Comparison of ENCODE assay signal across 20 cellular contexts in genomic region chr7:121447191-121447920, GRCh38. TPM values are rescaled to one million over a fixed set of nuclear protein-coding genes. Genes with fewer than 3 reads are reported as not detected.
DNase-seq lines count a peak whose midpoint lies in the region; ATAC-seq, FAIRE-seq and TF ChIP-seq lines count a peak whose summit lies in the region.
"Had no signal": no experiment of that assay in that cellular context is flagged by ENCODE, and none has a peak within 500 bp of the region (broad histone marks: within the 10 kb centered on the region; RNA-seq: fewer than 3 reads in every experiment).

No MANE protein-coding gene starts in this region.

- H3K9me3 ChIP-seq in spleen (no peaks in the 10 kb centered on the region), Peyer's patch (no peaks in the 10 kb centered on the region)

- no peak overlapping the region for H3K4me3 Mint-ChIP-seq in endothelial cell (ENCODE audit: unreplicated experiment)
- H3K4me3 Mint-ChIP-seq: activated CD8-positive, alpha-beta memory T cell treated with anti-CD3 and anti-CD28 coated beads, Interleukin-2, amount 10 ng/mL, durations not matched to agents 7 days and 5 days; GM23338; stimulated activated naive CD8-positive, alpha-beta T cell treated with anti-CD3 and anti-CD28 coated beads, Interleukin-15, amount 100 ng/mL, for 72 hours had no signal

- DNase-seq in GM12891 (ENCODE audit: insufficient read length, low spot score), result no peak
- DNase-seq in endothelial cell (ENCODE audit: low spot score), result no peak
- peak; percentile 79 to 87 for DNase-seq in lower leg skin (ENCODE audit: low spot score in 2 of 2)
- DNase-seq in spleen, result no peak
- no peak for DNase-seq in Peyer's patch
- no peak for DNase-seq in epidermal melanocyte (ENCODE audit: insufficient read length, low spot score)
- DNase-seq in substantia nigra (lab: John Stamatoyannopoulos, UW), result no peak
- DNase-seq: activated CD4-positive, CD25-positive, alpha-beta regulatory T cell; activated CD8-positive, alpha-beta memory T cell treated with anti-CD3 and anti-CD28 coated beads, Interleukin-2, amount 10 ng/mL, durations not matched to agents 7 days and 5 days; activated gamma-delta T cell; GDM1; NCI-H1105 treated with DMSO at 0.1 percent for 48 hours; NK-92 treated with Interleukin-12 subunit alpha and Interleukin-12 subunit beta, amount 100 ng/mL, for 24 hours; stimulated activated naive CD8-positive, alpha-beta T cell treated with anti-CD3 and anti-CD28 coated beads, Interleukin-15, amount 100 ng/mL, for 72 hours; T-helper 2 cell had no signal

- no peaks in the 10 kb centered on the region for H3K27me3 Mint-ChIP-seq in endothelial cell (ENCODE audit: unreplicated experiment)
- H3K27me3 Mint-ChIP-seq: activated CD8-positive, alpha-beta memory T cell treated with anti-CD3 and anti-CD28 coated beads, Interleukin-2, amount 10 ng/mL, durations not matched to agents 7 days and 5 days; progenitor cell of endocrine pancreas; stimulated activated naive CD8-positive, alpha-beta T cell treated with anti-CD3 and anti-CD28 coated beads, Interleukin-15, amount 100 ng/mL, for 72 hours had no signal

- no peaks in the 10 kb centered on the region for H3K36me3 ChIP-seq in spleen
- H3K36me3 ChIP-seq in Peyer's patch, result no peaks in the 10 kb centered on the region

- no peak for FAIRE-seq in GM12891 (lab: Jason Lieb, UNC)
- FAIRE-seq: astrocyte had no signal

- no peaks in the 10 kb centered on the region for H3K36me3 Mint-ChIP-seq in endothelial cell (ENCODE audit: low read depth, unreplicated experiment)

- H3K4me1 ChIP-seq in spleen, result peaks cover 0 to 6% (median 4%) of the 10 kb centered on the region in 6 donors
- no peaks in the 10 kb centered on the region for H3K4me1 ChIP-seq in Peyer's patch

- 15 to 28% methylated on average over 2 of the region's 2 CpGs for WGBS in lower leg skin, 2 donors
- WGBS in spleen, 5 donors, result 60 to 78% (median 72%) methylated on average over 2 of the region's 2 CpGs

- no peak for TF ChIP-seq POLR2A in GM12891 (IDR thresholded peaks at IDR 0.05; ENCODE audit: low read depth, low read length)
- TF ChIP-seq POLR2A in lower leg skin (IDR thresholded peaks at IDR 0.05), result no peak
- TF ChIP-seq POLR2A in spleen (IDR thresholded peaks at IDR 0.05), result no peak
- TF ChIP-seq POLR2A in Peyer's patch (IDR thresholded peaks at IDR 0.05), result no peak

- intact Hi-C loops in lower leg skin (cut with DNase I; ENCODE audit: low total_unique reads) (no loop called here), spleen (cut with DNase I; ENCODE audit: low total_unique reads) (no loop called here)

- no peak for TF ChIP-seq CTCF in endothelial cell (IDR thresholded peaks at IDR 0.05; ENCODE audit: unreplicated experiment)
- TF ChIP-seq CTCF in lower leg skin (IDR thresholded peaks at IDR 0.05), result no peak
- TF ChIP-seq CTCF in spleen (IDR thresholded peaks at IDR 0.05 in 8 of 11, conservative IDR thresholded peaks at IDR 0.05 in 3 of 11), result no peak
- no peak for TF ChIP-seq CTCF in Peyer's patch (IDR thresholded peaks at IDR 0.05)

- H3K4me1 Mint-ChIP-seq in endothelial cell (ENCODE audit: unreplicated experiment), result peaks cover 16% of the 10 kb centered on the region
- H3K4me1 Mint-ChIP-seq: GM23338; stimulated activated naive CD8-positive, alpha-beta T cell treated with anti-CD3 and anti-CD28 coated beads, Interleukin-15, amount 100 ng/mL, for 72 hours had no signal

- H3K9me3 Mint-ChIP-seq in endothelial cell (ENCODE audit: unreplicated experiment), result no peaks in the 10 kb centered on the region
- H3K9me3 Mint-ChIP-seq: GM23338; stimulated activated naive CD8-positive, alpha-beta T cell treated with anti-CD3 and anti-CD28 coated beads, Interleukin-15, amount 100 ng/mL, for 72 hours had no signal

- peak overlapping the region; percentile 93 for H3K27ac Mint-ChIP-seq in endothelial cell (ENCODE audit: unreplicated experiment)
- H3K27ac Mint-ChIP-seq: activated CD8-positive, alpha-beta memory T cell treated with anti-CD3 and anti-CD28 coated beads, Interleukin-2, amount 10 ng/mL, durations not matched to agents 7 days and 5 days; progenitor cell of endocrine pancreas had no signal

- ATAC-seq in HG03139 (IDR thresholded peaks at IDR 0.05; ENCODE audit: unreplicated experiment), result no peak
- ATAC-seq: activated CD8-positive, alpha-beta memory T cell treated with anti-CD3 and anti-CD28 coated beads, Interleukin-2, amount 10 ng/mL, durations not matched to agents 7 days and 5 days; GM23338; stimulated activated naive CD8-positive, alpha-beta T cell treated with anti-CD3 and anti-CD28 coated beads, Interleukin-15, amount 100 ng/mL, for 72 hours had no signal

- H3K27me3 ChIP-seq in spleen (replicated peaks in 1 of 7), result no peaks in the 10 kb centered on the region
- H3K27me3 ChIP-seq in Peyer's patch, result no peaks in the 10 kb centered on the region

- H3K4me3 ChIP-seq in lower leg skin (ENCODE audit: low read depth, poor library complexity, severe bottlenecking), result no peak overlapping the region
- no peak overlapping the region for H3K4me3 ChIP-seq in spleen
- no peak overlapping the region for H3K4me3 ChIP-seq in Peyer's patch
- H3K4me3 ChIP-seq: coronary artery, GM23338 had no signal

- H3K27ac ChIP-seq in spleen (peak overlapping the region in 6 of 8 donors; percentile 1 to 49 (median 21)), Peyer's patch (peak overlapping the region in 1 of 4 donors; percentile 35), substantia nigra (ENCODE audit: low read depth, low read length, poor library complexity, severe bottlenecking) (no peak overlapping the region)

TF ChIP-seq in GM12891, 5 proteins besides CTCF, POLR2A, EP300 and RAD21:
- TF ChIP-seq SPI1 (IDR thresholded peaks at IDR 0.05; ENCODE audit: low read depth, low read length) (0 out of 2 replicates have a peak, but pooled peaks have one; percentile 2), PAX5 (IDR thresholded peaks at IDR 0.05; ENCODE audit: insufficient read depth, low read length, severe bottlenecking) (no peak)

RNA-seq across cellular contexts. Expression of gene FAM3C, which starts 51.2 kb away (rescaled TPM):
- polyA plus RNA-seq in GM12891 (2012; ENCODE audit: low read depth, missing spikeins), result 16.0 TPM
- total RNA-seq in endothelial cell (ENCODE audit: unreplicated experiment), result 50.9 TPM
- 10 to 100 TPM; 34.9 to 46.8 (median 41.0) TPM for total RNA-seq in lower leg skin
- 10 to 100 TPM; 45.8 to 69.2 (median 56.3) TPM for total RNA-seq in spleen
- polyA plus RNA-seq in spleen, result 10 to 100 TPM; 35.4 to 45.4 (median 36.7) TPM
- 100 to 1,000 TPM in 3 of 4 donors, 10 to 100 TPM in 1; 20.6 to 204 (median 149) TPM for total RNA-seq in Peyer's patch

Comparison
In these comparisons a context has a peak if more than half of its experiments do, and no peak if none do; other contexts are left out.
1. DNase-seq: peak in lower leg skin (2 of 2); none in GM12891 (single experiment), endothelial cell (single experiment), spleen (single experiment), Peyer's patch (0 of 3), epidermal melanocyte (single experiment) and substantia nigra (0 of 49).